ENCODE assay signal across 35 cellular contexts in the genomic region with DNA sequence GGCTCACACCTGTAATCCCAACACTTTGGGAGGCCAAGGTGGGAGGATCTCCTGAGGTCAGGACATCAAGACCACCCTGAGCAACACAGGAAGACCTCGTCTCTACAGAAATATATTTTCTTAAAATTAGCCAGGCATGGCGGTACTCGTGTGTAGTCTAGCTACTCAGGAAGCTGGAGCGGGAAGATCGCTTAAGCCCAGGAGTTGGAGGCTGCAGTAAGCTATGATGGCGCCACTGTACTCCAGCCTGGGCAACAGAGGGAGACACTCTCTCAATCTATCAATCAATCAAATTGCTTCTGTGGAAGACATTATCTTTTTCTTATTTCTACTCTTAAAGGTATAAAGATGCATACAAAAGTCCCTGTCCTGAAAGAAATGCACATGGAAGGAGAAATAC.
"Had no signal": no experiment of that assay in that cellular context is flagged by ENCODE, and none has a peak within 500 bp of the region (broad histone marks: within the 10 kb centered on the region; RNA-seq: fewer than 3 reads in every experiment).

No MANE protein-coding gene starts in this region.

- H3K27me3 Mint-ChIP-seq: activated B cell treated with CpG ODN at 0.5 μM for 24 hours; activated CD8-positive, alpha-beta T cell treated with anti-CD3 and anti-CD28 coated beads for 36 hours; activated naive CD4-positive, alpha-beta T cell treated with anti-CD3 and anti-CD28 coated beads, Interleukin-2, amount 50 U/mL, for 24 hours; activated naive CD8-positive, alpha-beta T cell treated with anti-CD3 and anti-CD28 coated beads for 36 hours; activated naive CD8-positive, alpha-beta T cell treated with anti-CD3 and anti-CD28 coated beads, Interleukin-2, amount 50 U/mL, for 24 hours; central memory CD8-positive, alpha-beta T cell; dendritic cell treated with granulocyte-macrophage colony-stimulating factor and Interleukin-4, amounts not matched to agents 40 ng/mL and 50 ng/mL, for 4 days; T-helper 17 cell had no signal

- H3K27ac Mint-ChIP-seq: activated B cell treated with CpG ODN at 0.5 μM for 24 hours; activated CD8-positive, alpha-beta T cell treated with anti-CD3 and anti-CD28 coated beads for 36 hours; activated naive CD4-positive, alpha-beta T cell treated with anti-CD3 and anti-CD28 coated beads for 36 hours; activated naive CD4-positive, alpha-beta T cell treated with anti-CD3 and anti-CD28 coated beads, Interleukin-2, amount 50 U/mL, for 24 hours; activated naive CD8-positive, alpha-beta T cell treated with anti-CD3 and anti-CD28 coated beads for 36 hours; activated naive CD8-positive, alpha-beta T cell treated with anti-CD3 and anti-CD28 coated beads, Interleukin-2, amount 50 U/mL, for 24 hours; activated T-helper 2 cell treated with anti-CD3 and anti-CD28 coated beads, Interferon-gamma antibody, Interleukin-2, Interleukin-4, amounts not matched to agents 10 μg/mL and 5 μg/mL and 100 μg/mL, durations not matched to agents 14 hours and 24 hours and 36 hours; dendritic cell treated with granulocyte-macrophage colony-stimulating factor and Interleukin-4, amounts not matched to agents 40 ng/mL and 50 ng/mL, for 4 days; endodermal cell; T-helper 17 cell; T-helper 2 cell treated with Interferon-gamma antibody and Interleukin-4, amounts not matched to agents 5 μg/mL and 100 μg/mL, for 36 hours had no signal

- ATAC-seq: activated CD4-positive, CD25-positive, alpha-beta regulatory T cell treated with anti-CD3 and anti-CD28 coated beads, Interleukin-2, amount 50 U/mL, for 24 hours; activated CD8-positive, alpha-beta T cell treated with anti-CD3 and anti-CD28 coated beads for 36 hours; activated naive CD8-positive, alpha-beta T cell treated with anti-CD3 and anti-CD28 coated beads, Interleukin-2, amount 50 U/mL, for 24 hours; activated T-cell treated with anti-CD3 and anti-CD28 coated beads, Interleukin-2, amount 50 U/mL, for 4 hours; body of pancreas; esophagus mucosa; foreskin keratinocyte; gastroesophageal sphincter; T-helper 17 cell had no signal

- H3K4me1 ChIP-seq: breast epithelium, foreskin keratinocyte had no signal

- H3K4me3 Mint-ChIP-seq: activated B cell treated with CpG ODN at 0.5 μM for 24 hours; activated CD8-positive, alpha-beta T cell treated with anti-CD3 and anti-CD28 coated beads for 36 hours; activated naive CD4-positive, alpha-beta T cell treated with anti-CD3 and anti-CD28 coated beads for 36 hours; activated naive CD4-positive, alpha-beta T cell treated with anti-CD3 and anti-CD28 coated beads, Interleukin-2, amount 50 U/mL, for 24 hours; activated naive CD8-positive, alpha-beta T cell treated with anti-CD3 and anti-CD28 coated beads for 36 hours; activated naive CD8-positive, alpha-beta T cell treated with anti-CD3 and anti-CD28 coated beads, Interleukin-2, amount 50 U/mL, for 24 hours; activated T-cell treated with anti-CD3 and anti-CD28 coated beads, Interleukin-2, amount 50 U/mL, for 4 hours; central memory CD8-positive, alpha-beta T cell; dendritic cell treated with granulocyte-macrophage colony-stimulating factor and Interleukin-4, amounts not matched to agents 40 ng/mL and 50 ng/mL, for 4 days; endodermal cell; T-helper 17 cell; T-helper 2 cell treated with Interferon-gamma antibody and Interleukin-4, amounts not matched to agents 5 μg/mL and 100 μg/mL, for 36 hours had no signal

- H3K27ac ChIP-seq: adrenal gland, body of pancreas, breast epithelium, cardiac muscle cell, coronary artery, foreskin keratinocyte, gastroesophageal sphincter, heart right ventricle, WERI-Rb-1 had no signal

- H3K9me3 ChIP-seq: adrenal gland, body of pancreas, breast epithelium, gastroesophageal sphincter, heart right ventricle had no signal

- H3K36me3 ChIP-seq: breast epithelium had no signal

- H3K9me3 Mint-ChIP-seq: activated B cell treated with CpG ODN at 0.5 μM for 24 hours; activated CD8-positive, alpha-beta T cell treated with anti-CD3 and anti-CD28 coated beads for 36 hours; activated naive CD4-positive, alpha-beta T cell treated with anti-CD3 and anti-CD28 coated beads for 36 hours; activated naive CD4-positive, alpha-beta T cell treated with anti-CD3 and anti-CD28 coated beads, Interleukin-2, amount 50 U/mL, for 24 hours; activated naive CD8-positive, alpha-beta T cell treated with anti-CD3 and anti-CD28 coated beads for 36 hours; activated naive CD8-positive, alpha-beta T cell treated with anti-CD3 and anti-CD28 coated beads, Interleukin-2, amount 50 U/mL, for 24 hours; activated T-cell treated with anti-CD3 and anti-CD28 coated beads, Interleukin-2, amount 50 U/mL, for 4 hours; activated T-helper 2 cell treated with anti-CD3 and anti-CD28 coated beads, Interferon-gamma antibody, Interleukin-2, Interleukin-4, amounts not matched to agents 10 μg/mL and 5 μg/mL and 100 μg/mL, durations not matched to agents 14 hours and 24 hours and 36 hours; central memory CD8-positive, alpha-beta T cell; dendritic cell treated with granulocyte-macrophage colony-stimulating factor and Interleukin-4, amounts not matched to agents 40 ng/mL and 50 ng/mL, for 4 days; endodermal cell; T-helper 2 cell treated with Interferon-gamma antibody and Interleukin-4, amounts not matched to agents 5 μg/mL and 100 μg/mL, for 36 hours had no signal

- DNase-seq: activated B cell treated with CpG ODN at 0.5 μM for 24 hours; activated CD4-positive, alpha-beta T cell treated with anti-CD3 and anti-CD28 coated beads for 48 hours; activated CD4-positive, alpha-beta T cell treated with anti-CD3 and anti-CD28 coated beads, Interleukin-2, amount 50 U/mL, for 1 hour; activated CD4-positive, alpha-beta T cell treated with anti-CD3 and anti-CD28 coated beads, Interleukin-2, amount 50 U/mL, for 48 hours; activated CD8-positive, alpha-beta memory T cell treated with anti-CD3 and anti-CD28 coated beads for 24 hours; activated CD8-positive, alpha-beta T cell treated with anti-CD3 and anti-CD28 coated beads for 36 hours; activated effector memory CD4-positive, alpha-beta T cell treated with anti-CD3 and anti-CD28 coated beads, Interleukin-2, amount 50 U/mL, for 16 hours; activated naive CD4-positive, alpha-beta T cell treated with anti-CD3 and anti-CD28 coated beads for 36 hours; activated naive CD8-positive, alpha-beta T cell treated with anti-CD3 and anti-CD28 coated beads for 36 hours; activated naive CD8-positive, alpha-beta T cell treated with anti-CD3 and anti-CD28 coated beads, Interleukin-2, amount 50 U/mL, for 24 hours; activated T-cell treated with anti-CD3 and anti-CD28 coated beads, Interleukin-2, amount 50 U/mL, for 4 hours; adrenal gland; amygdala; aorta; body of pancreas; effector memory CD4-positive, alpha-beta T cell; endodermal cell; foreskin keratinocyte; heart right ventricle; T-helper 1 cell; T-helper 17 cell; T1000; WERI-Rb-1 had no signal

- H3K4me1 Mint-ChIP-seq: endodermal cell had no signal

- H3K4me3 ChIP-seq: adrenal gland, body of pancreas, breast epithelium, cardiac muscle cell, coronary artery, dorsolateral prefrontal cortex, gastroesophageal sphincter, heart right ventricle had no signal

- H3K27me3 ChIP-seq: adrenal gland, body of pancreas, breast epithelium, cardiac muscle cell, dorsolateral prefrontal cortex, foreskin keratinocyte, gastroesophageal sphincter, heart right ventricle had no signal
